Comparison of ENCODE assay signal across 9 cellular contexts in the genomic region with DNA sequence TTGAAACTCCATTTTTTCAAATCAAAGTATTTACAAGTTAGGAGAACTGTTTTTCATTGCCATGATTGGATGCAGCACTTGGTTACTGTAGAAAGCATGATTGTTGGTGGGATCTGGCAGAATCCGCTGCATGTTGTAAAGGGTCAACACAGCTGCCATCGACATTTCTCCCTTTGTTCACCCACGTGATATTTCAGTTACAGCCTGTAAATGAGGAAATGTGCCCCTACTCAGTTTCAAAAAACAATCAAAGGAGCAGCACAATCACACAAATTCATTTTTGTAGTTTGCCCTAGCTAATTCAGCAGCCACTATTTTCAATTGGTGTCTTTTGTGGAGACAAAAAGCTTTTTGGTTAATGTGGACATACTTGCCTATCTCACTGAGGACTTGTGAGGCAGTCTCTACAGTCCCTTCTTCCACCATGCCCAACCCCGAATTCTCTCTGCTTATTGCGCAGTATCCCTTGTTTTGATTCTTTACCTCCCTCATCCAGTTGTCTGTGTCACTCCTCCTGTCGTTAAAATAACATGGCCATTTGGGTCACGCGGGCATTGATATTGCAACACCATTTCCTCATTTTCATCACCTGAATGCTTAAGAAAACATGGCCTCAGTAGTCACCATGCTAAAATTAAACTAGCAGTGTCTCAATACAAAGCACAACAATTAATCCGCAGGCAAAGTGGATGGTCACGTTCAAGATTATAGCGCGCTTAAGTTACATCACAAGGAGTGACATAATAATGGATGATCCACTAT. TPM values are rescaled to one million over a fixed set of nuclear protein-coding genes. Genes with fewer than 3 reads are reported as not detected.
DNase-seq lines count a peak whose midpoint lies in the region; ATAC-seq and TF ChIP-seq lines count a peak whose summit lies in the region.
"Had no signal": no experiment of that assay in that cellular context is flagged by ENCODE, and none has a peak within 500 bp of the region (broad histone marks: within the 10 kb centered on the region; RNA-seq: fewer than 3 reads in every experiment).

No MANE protein-coding gene starts in this region.

- DNase-seq in left ventricle myocardium inferior (no peak), heart left ventricle (no peak), SIG-M5 (lab: John Stamatoyannopoulos, UW) (peak; percentile 86), left lung (no peak), uterus (no peak), NCI-H2227 (lab: John Stamatoyannopoulos, UW; ENCODE audit: unreplicated experiment) (no peak)

- peaks cover 59% of the 10 kb centered on the region for H3K4me1 ChIP-seq in left ventricle myocardium inferior
- peaks cover 3 to 76% (median 28%) of the 10 kb centered on the region in 12 donors for H3K4me1 ChIP-seq in heart left ventricle
- H3K4me1 ChIP-seq in left lung = peaks cover 32 to 65% of the 10 kb centered on the region in 2 donors
- peaks cover 0 to 5% of the 10 kb centered on the region in 2 donors for H3K4me1 ChIP-seq in uterus

- H3K27me3 ChIP-seq in left ventricle myocardium inferior (ENCODE audit: low read depth) (peaks cover 8% of the 10 kb centered on the region), heart left ventricle (peaks cover 0 to 5% (median 0%) of the 10 kb centered on the region in 9 donors), left lung (peaks cover 0 to 12% of the 10 kb centered on the region in 2 donors), uterus (no peaks in the 10 kb centered on the region)

- TF ChIP-seq CTCF in left ventricle myocardium inferior (IDR thresholded peaks at IDR 0.05; ENCODE audit: borderline replicate concordance) (no peak), heart left ventricle (IDR thresholded peaks at IDR 0.05) (no peak), left lung (IDR thresholded peaks at IDR 0.05) (no peak), uterus (IDR thresholded peaks at IDR 0.05) (no peak)

- peak overlapping the region; percentile 79 for H3K27ac ChIP-seq in left ventricle myocardium inferior (replicated peaks)
- peak overlapping the region in 5 of 12 donors; percentile 1 to 80 (median 28) for H3K27ac ChIP-seq in heart left ventricle
- H3K27ac ChIP-seq in left lung = peak overlapping the region; percentile 75 to 81
- peak overlapping the region; percentile 53 to 70 for H3K27ac ChIP-seq in uterus

- no peak for TF ChIP-seq POLR2A in heart left ventricle (IDR thresholded peaks at IDR 0.05)
- no peak for TF ChIP-seq POLR2A in uterus (IDR thresholded peaks at IDR 0.05)

- no peak for ATAC-seq in heart left ventricle
- ATAC-seq in left lung = no peak
- no peak for ATAC-seq in GM21576 (IDR thresholded peaks at IDR 0.05; ENCODE audit: unreplicated experiment)
- no peak for ATAC-seq in GM21381 (IDR thresholded peaks at IDR 0.05; ENCODE audit: unreplicated experiment)

- intact Hi-C loops in left ventricle myocardium inferior (cut with micrococcal nuclease) (no loop called here), heart left ventricle (cut with DNase I) (loop anchor here in 2 of 10 donors (5.0 to 10.0 kb wide), 4 partner anchors 54 to 87 kb away; no protein-coding TSS in a partner anchor), left lung (cut with DNase I) (no loop called here), uterus (cut with DNase I; ENCODE audit: low total_unique reads) (no loop called here)

- WGBS in heart left ventricle, 4 donors = 75 to 84% (median 81%) methylated on average over 12 of the region's 12 CpGs

- H3K4me3 ChIP-seq in left ventricle myocardium inferior (no peak overlapping the region), heart left ventricle (peak overlapping the region in 2 of 12 donors; percentile 1 to 6), left lung (no peak overlapping the region), uterus (no peak overlapping the region)

- H3K9me3 ChIP-seq in left ventricle myocardium inferior (replicated peaks) = no peaks in the 10 kb centered on the region
- peaks cover 0 to 5% (median 0%) of the 10 kb centered on the region in 12 donors for H3K9me3 ChIP-seq in heart left ventricle
- H3K9me3 ChIP-seq in left lung = no peaks in the 10 kb centered on the region
- no peaks in the 10 kb centered on the region for H3K9me3 ChIP-seq in uterus

- H3K36me3 ChIP-seq in left ventricle myocardium inferior (no peaks in the 10 kb centered on the region), heart left ventricle (no peaks in the 10 kb centered on the region), left lung (no peaks in the 10 kb centered on the region), uterus (no peaks in the 10 kb centered on the region)

RNA-seq across cellular contexts. Expression of a gene that starts 6.4 kb away (rescaled TPM):
- total RNA-seq in left ventricle myocardium inferior (not detected), heart left ventricle (not detected), left lung (under 1 TPM in 1 of 2 donors, not detected in 1; 0.50 TPM), uterus (under 1 TPM in 1 of 4 donors, not detected in 3; 0.21 TPM)
- not detected for polyA plus RNA-seq in heart left ventricle
- total RNA-seq: glomerular endothelial cell had no signal

RNA-seq across cellular contexts. Expression of a gene that starts 24.0 kb away (rescaled TPM):
- total RNA-seq in left ventricle myocardium inferior (22.2 TPM), heart left ventricle (10 to 100 TPM; 19.1 to 37.6 (median 26.1) TPM), left lung (10 to 100 TPM; 61.4 to 84.9 TPM), uterus (10 to 100 TPM; 25.9 to 98.4 (median 75.0) TPM)
- 1 to 10 TPM; 4.0 to 7.5 TPM for polyA plus RNA-seq in heart left ventricle
